14 cellular contexts compared by ENCODE assay signal in the genomic region with DNA sequence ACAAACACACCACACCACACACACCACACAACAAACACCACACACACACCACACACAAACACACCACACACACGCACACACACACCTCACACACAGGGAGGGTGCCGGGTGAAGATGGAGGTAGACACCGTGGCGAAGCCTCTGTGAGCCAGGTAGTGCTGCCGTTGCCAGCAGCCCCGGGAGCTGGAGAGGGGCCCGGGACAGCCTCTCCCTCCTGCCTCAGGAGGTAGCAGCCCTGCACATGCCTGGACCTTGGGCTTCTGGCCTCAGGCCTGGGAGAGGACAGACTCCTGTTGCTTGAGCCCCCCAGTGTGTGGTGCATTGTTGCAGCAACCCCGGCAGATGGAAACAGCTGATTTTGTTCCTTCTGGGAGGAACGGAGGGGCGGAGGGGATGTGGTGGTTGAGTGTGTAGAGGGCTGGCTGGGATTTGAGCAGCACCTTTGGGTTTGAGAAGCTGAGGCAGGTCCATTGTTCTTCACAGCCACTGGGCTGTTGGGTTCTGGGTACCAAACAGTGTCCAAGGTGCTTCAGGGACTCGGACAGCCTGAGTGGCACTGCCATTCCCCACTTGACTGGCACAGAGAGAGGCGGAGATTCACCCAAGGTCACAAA.
"Had no signal": no experiment of that assay in that cellular context is flagged by ENCODE, and none has a peak within 500 bp of the region (broad histone marks: within the 10 kb centered on the region; RNA-seq: fewer than 3 reads in every experiment).

No MANE protein-coding gene starts in this region.

- H3K36me3 ChIP-seq: cardiac muscle cell, gastrocnemius medialis, left ventricle myocardium inferior, spleen, thoracic aorta had no signal

- H3K4me1 ChIP-seq: gastrocnemius medialis, left ventricle myocardium inferior, spleen had no signal

- H3K27me3 ChIP-seq: cardiac muscle cell had no signal

- H3K4me3 ChIP-seq: cardiac muscle cell, gastrocnemius medialis, left ventricle myocardium inferior, spleen, thoracic aorta had no signal

- FAIRE-seq: colon had no signal

- ATAC-seq: activated CD4-positive, alpha-beta T cell treated with anti-CD3 and anti-CD28 coated beads for 36 hours; gastrocnemius medialis; naive thymus-derived CD4-positive, alpha-beta T cell; stimulated activated memory B cell treated with anti-CD40 and anti-IgM and Interleukin-4, amounts not matched to agents 10 μg/mL and 1 μg/mL and 100 μg/mL, for 72 hours had no signal

- H3K9me3 ChIP-seq: gastrocnemius medialis, left ventricle myocardium inferior, thoracic aorta had no signal

- H3K27ac ChIP-seq: cardiac muscle cell, gastrocnemius medialis, left ventricle myocardium inferior, spleen, thoracic aorta had no signal

- DNase-seq: activated CD4-positive, alpha-beta T cell treated with anti-CD3 and anti-CD28 coated beads for 36 hours; activated CD4-positive, alpha-beta T cell treated with anti-CD3 and anti-CD28 coated beads, Interleukin-2, amount 50 U/mL, for 48 hours; activated T-cell treated with anti-CD3 and anti-CD28 coated beads, Interleukin-2, amount 50 U/mL, for 24 hours; gastrocnemius medialis; left ventricle myocardium inferior; naive thymus-derived CD4-positive, alpha-beta T cell; spleen; stimulated activated CD4-positive, alpha-beta T cell treated with anti-CD3 and anti-CD28 coated beads, Interleukin-4, amount 100 ng/mL, for 4 hours; SW 1271; T-helper 2 cell had no signal
